ENCODE assay signal across 3 cellular contexts in genomic region chr5:122761115-122761514, GRCh38.
TF ChIP-seq lines count a peak whose summit lies in the region.

No MANE protein-coding gene starts in this region.

TF ChIP-seq in liver, 16 proteins besides CTCF, POLR2A, EP300 and RAD21:
- TF ChIP-seq ZBTB33 (IDR thresholded peaks at IDR 0.05) (no peak), NR2F2 (IDR thresholded peaks at IDR 0.05) (no peak), YY1 (IDR thresholded peaks at IDR 0.05) (no peak), FOXA1 (IDR thresholded peaks at IDR 0.05) (no peak), HNF4A (conservative IDR thresholded peaks at IDR 0.05) (peak; percentile 33 to 67), EGR1 (IDR thresholded peaks at IDR 0.05; ENCODE audit: low read depth in 2 of 2) (no peak), FOXA2 (IDR thresholded peaks at IDR 0.05) (no peak), RXRA (IDR thresholded peaks at IDR 0.05) (no peak), HNF4G (IDR thresholded peaks at IDR 0.05) (no peak), SP1 (IDR thresholded peaks at IDR 0.05) (peak; percentile 57), JUND (IDR thresholded peaks at IDR 0.05) (no peak), TAF1 (conservative IDR thresholded peaks at IDR 0.05) (no peak)

TF ChIP-seq in HepG2, 621 proteins besides CTCF, POLR2A, EP300 and RAD21:
- no peak for TF ChIP-seq BATF2 (CRISPR knock-in tag; IDR thresholded peaks at IDR 0.05)
- TF ChIP-seq BCL3 (CRISPR knock-in tag; IDR thresholded peaks at IDR 0.05) = no peak
- no peak for TF ChIP-seq ZBTB1 (CRISPR knock-in tag; IDR thresholded peaks at IDR 0.05; ENCODE audit: borderline replicate concordance)
- no peak for TF ChIP-seq LRRFIP1 (CRISPR knock-in tag; conservative IDR thresholded peaks at IDR 0.05)
- no peak for TF ChIP-seq ZNF639 (CRISPR knock-in tag; conservative IDR thresholded peaks at IDR 0.05)
- no peak for TF ChIP-seq POLR2G (IDR thresholded peaks at IDR 0.05; ENCODE audit: low read depth, low read length)
- no peak for TF ChIP-seq ETV6 (CRISPR knock-in tag; conservative IDR thresholded peaks at IDR 0.05)
- TF ChIP-seq MEF2D (CRISPR knock-in tag; IDR thresholded peaks at IDR 0.05) = no peak
- TF ChIP-seq HDAC2 (CRISPR knock-in tag; IDR thresholded peaks at IDR 0.05) = no peak
- TF ChIP-seq THRA (CRISPR knock-in tag; IDR thresholded peaks at IDR 0.05; ENCODE audit: borderline replicate concordance) = no peak
- no peak for TF ChIP-seq SP5 (CRISPR knock-in tag; IDR thresholded peaks at IDR 0.05; ENCODE audit: borderline replicate concordance, low read depth)

TF ChIP-seq in K562, 482 proteins besides CTCF, POLR2A, EP300 and RAD21:
- TF ChIP-seq ZNF507 (tag; conservative IDR thresholded peaks at IDR 0.05) = no peak
- no peak for TF ChIP-seq NR2C2 (CRISPR knock-in tag; IDR thresholded peaks at IDR 0.05)
- TF ChIP-seq NR2C2 (tag; IDR thresholded peaks at IDR 0.05) = peak; percentile 38
- no peak for TF ChIP-seq NR2C1 (IDR thresholded peaks at IDR 0.05)
- TF ChIP-seq NR2C1 (tag; IDR thresholded peaks at IDR 0.05) = peak; percentile 48; the same call in 1 of the 2 replicates
TF ChIP-seq in K562: peak in this region for 2.
